Comparison of ENCODE assay signal across 16 cellular contexts in genomic region chr7:151754688-151755130, GRCh38.
DNase-seq lines count a peak whose midpoint lies in the region; ATAC-seq, FAIRE-seq and TF ChIP-seq lines count a peak whose summit lies in the region.
"Had no signal": no experiment of that assay in that cellular context is flagged by ENCODE, and none has a peak within 500 bp of the region (broad histone marks: within the 10 kb centered on the region; RNA-seq: fewer than 3 reads in every experiment).

No MANE protein-coding gene starts in this region.

- peaks cover 20 to 44% (median 36%) of the 10 kb centered on the region in 4 donors for H3K4me1 Mint-ChIP-seq in naive thymus-derived CD8-positive, alpha-beta T cell
- H3K4me1 Mint-ChIP-seq in type B pancreatic cell (ENCODE audit: unreplicated experiment) (peaks cover 28% of the 10 kb centered on the region), natural killer cell (peaks cover 23 to 28% of the 10 kb centered on the region in 2 donors)

- H3K9me3 Mint-ChIP-seq in naive thymus-derived CD8-positive, alpha-beta T cell, result peaks cover 0 to 4% (median 0%) of the 10 kb centered on the region in 9 donors
- H3K9me3 Mint-ChIP-seq in type B pancreatic cell, result no peaks in the 10 kb centered on the region
- H3K9me3 Mint-ChIP-seq in natural killer cell, result no peaks in the 10 kb centered on the region
- H3K9me3 Mint-ChIP-seq: activated T-helper 17 cell treated with anti-CD3 and anti-CD28 coated beads, Interleukin-2, amount 50 U/mL, for 72 hours had no signal

- TF ChIP-seq CTCF in SK-N-SH (IDR thresholded peaks at IDR 0.05), result no peak
- no peak for TF ChIP-seq CTCF in H1 (IDR thresholded peaks at IDR 0.05; ENCODE audit: control extremely low read depth in 1 of 3, insufficient read depth in 1 of 3, low read depth in 1 of 3, low read length in 3 of 3)
- no peak for TF ChIP-seq CTCF in type B pancreatic cell (conservative IDR thresholded peaks at IDR 0.05)
- no peak for TF ChIP-seq CTCF in GM10266 (IDR thresholded peaks at IDR 0.05; ENCODE audit: control insufficient read depth, insufficient read depth, low read depth, missing control alignments)
- no peak for TF ChIP-seq CTCF in natural killer cell (IDR thresholded peaks at IDR 0.05)

- H3K27me3 Mint-ChIP-seq in naive thymus-derived CD8-positive, alpha-beta T cell, result no peaks in the 10 kb centered on the region
- H3K27me3 Mint-ChIP-seq in type B pancreatic cell, result peaks cover 3% of the 10 kb centered on the region
- no peaks in the 10 kb centered on the region for H3K27me3 Mint-ChIP-seq in natural killer cell (ENCODE audit: low read depth in 2 of 2)
- H3K27me3 Mint-ChIP-seq: activated T-helper 17 cell treated with anti-CD3 and anti-CD28 coated beads, Interleukin-2, amount 50 U/mL, for 72 hours; stimulated activated naive B cell treated with anti-CD40 and anti-IgM and Interleukin-4, amounts not matched to agents 10 μg/mL and 1 μg/mL and 100 μg/mL, for 72 hours had no signal

- H3K36me3 ChIP-seq in SK-N-SH (replicated peaks in 1 of 2; ENCODE audit: control insufficient read depth in 1 of 2, insufficient read depth in 2 of 2, low read length in 1 of 2) (no peaks in the 10 kb centered on the region), H1 (ENCODE audit: control insufficient read depth in 2 of 4, insufficient read depth in 4 of 4, low read length in 3 of 4) (no peaks in the 10 kb centered on the region; a peak in 1 of 8 replicates)

- no peak overlapping the region for H3K14ac ChIP-seq in H1 (ENCODE audit: insufficient read length)

- H3K9ac ChIP-seq in SK-N-SH (no peak overlapping the region), H1 (replicated peaks in 1 of 4; ENCODE audit: extremely low read depth in 1 of 4, low read depth in 3 of 4, low read length in 3 of 4) (no peak overlapping the region)

- H3K4me2 ChIP-seq in SK-N-SH (peak overlapping the region; percentile 16; the same call in 1 of the 2 replicates), H1 (ENCODE audit: insufficient read depth in 1 of 2, low read depth in 2 of 2, low read length in 2 of 2) (no peak overlapping the region; a peak in 1 of 4 replicates)

- H3K23me2 ChIP-seq in H1 (ENCODE audit: low read depth, low read length), result no peaks in the 10 kb centered on the region

- ATAC-seq in SK-N-SH treated with all-trans-retinoic acid at 6 μM for 48 hours, result no peak
- no peak for ATAC-seq in naive thymus-derived CD8-positive, alpha-beta T cell
- no peak for ATAC-seq in HG02588 (IDR thresholded peaks at IDR 0.05; ENCODE audit: unreplicated experiment)
- ATAC-seq in natural killer cell, result no peak
- ATAC-seq: activated T-helper 17 cell treated with anti-CD3 and anti-CD28 coated beads, Interleukin-2, amount 50 U/mL, for 72 hours had no signal

- FAIRE-seq in H1 (lab: Jason Lieb, UNC), result no peak

- H3K18ac ChIP-seq in H1 (ENCODE audit: extremely low read depth, low read length), result peak overlapping the region; percentile 91

- H3K9me3 ChIP-seq in SK-N-SH, result no peaks in the 10 kb centered on the region
- H3K9me3 ChIP-seq in H1 (ENCODE audit: insufficient read depth in 2 of 2, low read depth in 1 of 2, low read length in 1 of 2), result no peaks in the 10 kb centered on the region

- no peak for DNase-seq in SK-N-SH
- DNase-seq in H1 (ENCODE audit: low read depth in 1 of 2, low spot score in 2 of 2), result no peak
- DNase-seq in naive thymus-derived CD8-positive, alpha-beta T cell, result no peak
- no peak for DNase-seq in type B pancreatic cell (ENCODE audit: extremely low spot score, unreplicated experiment)
- no peak for DNase-seq in GM10266 (ENCODE audit: extremely low spot score)
- DNase-seq in natural killer cell, result no peak
- DNase-seq: activated CD4-positive, alpha-beta T cell treated with anti-CD3 and anti-CD28 coated beads for 1 hour; central memory CD4-positive, alpha-beta T cell; NCI-H1105 treated with DMSO at 0.1 percent for 48 hours; NCI-H524 treated with DMSO at 0.1 percent for 48 hours; stimulated activated naive B cell treated with anti-CD40 and anti-IgM and Interleukin-4, amounts not matched to agents 10 μg/mL and 1 μg/mL and 100 μg/mL, for 72 hours had no signal

- H2BK20ac ChIP-seq in H1 (ENCODE audit: low read length), result peak overlapping the region; percentile 86; the same call in 1 of the 2 replicates

- H2AK5ac ChIP-seq in H1 (ENCODE audit: low read depth, low read length), result peak overlapping the region; percentile 98; the same call in 1 of the 2 replicates

- peak overlapping the region in 6 of 10 donors; percentile 44 to 98 (median 91) for H3K27ac Mint-ChIP-seq in naive thymus-derived CD8-positive, alpha-beta T cell
- peak overlapping the region; percentile 55 for H3K27ac Mint-ChIP-seq in type B pancreatic cell
- H3K27ac Mint-ChIP-seq in natural killer cell, result peak overlapping the region in 1 of 2 donors; percentile 8
- H3K27ac Mint-ChIP-seq: activated T-helper 17 cell treated with anti-CD3 and anti-CD28 coated beads, Interleukin-2, amount 50 U/mL, for 72 hours; stimulated activated naive B cell treated with anti-CD40 and anti-IgM and Interleukin-4, amounts not matched to agents 10 μg/mL and 1 μg/mL and 100 μg/mL, for 72 hours had no signal

- H3K56ac ChIP-seq in H1 (replicated peaks; ENCODE audit: insufficient read length, low read depth, low read length), result peak overlapping the region; percentile 37

- 87% methylated on average over 17 of the region's 17 CpGs for WGBS in SK-N-SH (ENCODE audit: low lambda C conversion rate)
- WGBS in H1 (ENCODE audit: extremely low coverage in 1 of 2, insufficient coverage in 1 of 2, insufficient read length in 1 of 2, insufficient replicate concordance in 2 of 2, low coverage in 1 of 2, low lambda C conversion rate in 2 of 2, missing lambda C conversion rate in 1 of 2), 2 experiments, result 81% methylated on average over 14 of the region's 17 CpGs; no CpG with 5 or more reads in 1 of the 2 experiments

- TF ChIP-seq POLR2A in H1 (IDR thresholded peaks at IDR 0.05; ENCODE audit: control extremely low read depth in 1 of 2, low read depth in 2 of 2, low read length in 2 of 2), result no peak

- H2BK120ac ChIP-seq in H1 (replicated peaks; ENCODE audit: low read depth, low read length), result peak overlapping the region; percentile 72

- peak overlapping the region; percentile 65 for H3K4ac ChIP-seq in H1 (replicated peaks; ENCODE audit: insufficient read length, low read depth, low read length)

- H3K27me3 ChIP-seq in SK-N-SH (ENCODE audit: insufficient read depth) (no peaks in the 10 kb centered on the region), H1 (replicated peaks in 1 of 4; ENCODE audit: control insufficient read depth in 3 of 4, extremely low read depth in 1 of 4, insufficient read depth in 3 of 4, low read length in 3 of 4) (no peaks in the 10 kb centered on the region; a peak in 2 of 7 replicates)

- H2BK5ac ChIP-seq in H1 (ENCODE audit: low read depth, low read length), result peak overlapping the region; percentile 76; the same call in 1 of the 2 replicates

- no peaks in the 10 kb centered on the region for H3K79me1 ChIP-seq in H1 (ENCODE audit: low read depth, low read length)

- H2AFZ ChIP-seq in SK-N-SH (ENCODE audit: low read depth) (no peak overlapping the region), H1 (ENCODE audit: low read length) (no peak overlapping the region; the same call in 1 of the 2 replicates)

- peak overlapping the region; percentile 100 for H2BK12ac ChIP-seq in H1 (ENCODE audit: low read depth, low read length)

- peak overlapping the region; percentile 72; the same call in 1 of the 2 replicates for H2BK15ac ChIP-seq in H1 (ENCODE audit: low read length)

- H4K91ac ChIP-seq in H1 (replicated peaks; ENCODE audit: insufficient read length, low read length), result peak overlapping the region; percentile 98

- H3K36me3 Mint-ChIP-seq in naive thymus-derived CD8-positive, alpha-beta T cell, result peaks cover 0 to 13% (median 0%) of the 10 kb centered on the region in 3 donors
- peaks cover 3% of the 10 kb centered on the region for H3K36me3 Mint-ChIP-seq in type B pancreatic cell
- no peaks in the 10 kb centered on the region for H3K36me3 Mint-ChIP-seq in natural killer cell

- H3K4me3 Mint-ChIP-seq in naive thymus-derived CD8-positive, alpha-beta T cell, result peak overlapping the region in 3 of 10 donors; percentile 22 to 78 (median 30)
- H3K4me3 Mint-ChIP-seq in type B pancreatic cell, result no peak overlapping the region
- no peak overlapping the region for H3K4me3 Mint-ChIP-seq in natural killer cell
- H3K4me3 Mint-ChIP-seq: activated T-helper 17 cell treated with anti-CD3 and anti-CD28 coated beads, Interleukin-2, amount 50 U/mL, for 72 hours; stimulated activated naive B cell treated with anti-CD40 and anti-IgM and Interleukin-4, amounts not matched to agents 10 μg/mL and 1 μg/mL and 100 μg/mL, for 72 hours had no signal

- peak overlapping the region; percentile 68 for H4K8ac ChIP-seq in H1 (ENCODE audit: extremely low read depth, insufficient read depth, low read length)

- H4K20me1 ChIP-seq in SK-N-SH (ENCODE audit: insufficient read depth) (no peaks in the 10 kb centered on the region), H1 (replicated peaks in 1 of 2; ENCODE audit: control insufficient read depth in 1 of 2, insufficient read depth in 2 of 2, low read length in 2 of 2) (no peaks in the 10 kb centered on the region)

- H4K5ac ChIP-seq in H1 (ENCODE audit: insufficient read length, low read depth, low read length), result no peak overlapping the region

- H3K9me2 ChIP-seq in SK-N-SH, result no peaks in the 10 kb centered on the region

- POLR2A ChIA-PET in SK-N-SH (lab: Yijun Ruan, JAX), result no interaction called here
- POLR2A ChIA-PET in H1 (lab: Charles Lee; ENCODE audit: partially characterized antibody), result interaction anchor here (1.1 to 1.3 kb wide), 2 partner anchors 34 to 234 kb away, joined by 3 to 4 read pairs; no protein-coding TSS in a partner anchor
- POLR2A ChIA-PET in naive thymus-derived CD8-positive, alpha-beta T cell (lab: Charles Lee), result no interaction called here

- H3K4me3 ChIP-seq in SK-N-SH (ENCODE audit: low read depth in 2 of 2, low read length in 1 of 2) (no peak overlapping the region), H1 (ENCODE audit: extremely low read depth in 1 of 4, insufficient read depth in 2 of 4, low read depth in 3 of 4, low read length in 4 of 4) (no peak overlapping the region)
- H3K4me3 ChIP-seq: GM23248 had no signal

- TF ChIP-seq RAD21 in SK-N-SH (IDR thresholded peaks at IDR 0.05; ENCODE audit: low read length) (no peak), H1 (IDR thresholded peaks at IDR 0.05 in 1 of 2, conservative IDR thresholded peaks at IDR 0.05 in 1 of 2; ENCODE audit: low read depth in 2 of 2, low read length in 2 of 2) (no peak)

- H3K79me2 ChIP-seq in SK-N-SH (ENCODE audit: insufficient read depth) (no peaks in the 10 kb centered on the region), H1 (ENCODE audit: control insufficient read depth in 1 of 2, insufficient read depth in 2 of 2, low read length in 2 of 2) (no peaks in the 10 kb centered on the region)

- TF ChIP-seq EP300 in SK-N-SH (IDR thresholded peaks at IDR 0.05; ENCODE audit: borderline replicate concordance in 1 of 2, low read depth in 1 of 2, low read length in 1 of 2) (no peak), H1 (IDR thresholded peaks at IDR 0.05; ENCODE audit: borderline replicate concordance in 1 of 2, low read depth in 2 of 2, low read length in 2 of 2) (no peak)

- intact Hi-C loops in natural killer cell (cut with micrococcal nuclease), result no loop called here

- H3F3A ChIP-seq in SK-N-SH (replicated peaks; ENCODE audit: insufficient read depth), result no peaks in the 10 kb centered on the region

- CTCF ChIA-PET in SK-N-SH (lab: Yijun Ruan, JAX) (interaction anchor here (0.7 to 22.2 kb wide), 16 partner anchors 8 to 400 kb away, joined by 3 to 333 read pairs (median 4); no protein-coding TSS in a partner anchor), H1 (lab: Charles Lee; ENCODE audit: partially characterized antibody) (interaction anchor here (0.6 to 2.4 kb wide), 21 partner anchors 9 to 184 kb away, joined by 3 to 17 read pairs (median 5); no protein-coding TSS in a partner anchor)

- no peak overlapping the region for H3K23ac ChIP-seq in H1 (ENCODE audit: insufficient read length)

- H3K27ac ChIP-seq in SK-N-SH (ENCODE audit: low read depth in 2 of 2, low read length in 1 of 2) (peak overlapping the region in 1 of 2 experiments; percentile 17; a peak in 2 of 4 replicates), H1 (ENCODE audit: low read depth, low read length) (no peak overlapping the region)
- H3K27ac ChIP-seq: 22Rv1 had no signal

- peaks cover 2 to 20% of the 10 kb centered on the region in 2 experiments; a peak in 3 of 4 replicates for H3K4me1 ChIP-seq in SK-N-SH (ENCODE audit: control insufficient read depth in 1 of 2, insufficient read depth in 2 of 2, low read depth in 1 of 2, low read length in 1 of 2)
- peaks cover 2 to 10% (median 5%) of the 10 kb centered on the region in 4 experiments; a peak in 6 of 7 replicates for H3K4me1 ChIP-seq in H1 (replicated peaks in 1 of 4; ENCODE audit: control insufficient read depth in 3 of 4, insufficient read depth in 4 of 4, low read length in 3 of 4)
